Comparison of ENCODE assay signal across 18 cellular contexts in genomic region chr17:47427985-47428384, GRCh38.
DNase-seq lines count a peak whose midpoint lies in the region; ATAC-seq, FAIRE-seq and TF ChIP-seq lines count a peak whose summit lies in the region.
"Had no signal": no experiment of that assay in that cellular context is flagged by ENCODE, and none has a peak within 500 bp of the region (broad histone marks: within the 10 kb centered on the region; RNA-seq: fewer than 3 reads in every experiment).

No MANE protein-coding gene starts in this region.

- ATAC-seq in pancreas, result peak in 1 of 4 donors; percentile 30
- ATAC-seq in HG02588 (IDR thresholded peaks at IDR 0.05; ENCODE audit: unreplicated experiment), result no peak
- ATAC-seq in activated CD8-positive, alpha-beta T cell treated with anti-CD3 and anti-CD28 coated beads for 36 hours, result no peak
- ATAC-seq: CD8-positive, alpha-beta T cell had no signal

- H3K9me3 Mint-ChIP-seq in activated CD8-positive, alpha-beta T cell treated with anti-CD3 and anti-CD28 coated beads for 36 hours, result no peaks in the 10 kb centered on the region

- H3K4me1 ChIP-seq in endocrine pancreas (ENCODE audit: control insufficient read depth, insufficient read depth, low read length) (peaks cover 7% of the 10 kb centered on the region), pancreas (peaks cover 0 to 4% (median 4%) of the 10 kb centered on the region in 3 donors)
- H3K4me1 ChIP-seq: BE2C, HAP-1 had no signal

- no peak overlapping the region for H3K27ac ChIP-seq in pancreas

- intact Hi-C loops in pancreas (cut with DNase I), result no loop called here
- intact Hi-C loops in activated CD8-positive, alpha-beta T cell treated with anti-CD3 and anti-CD28 coated beads for 36 hours (cut with micrococcal nuclease), result no loop called here

- POLR2A ChIA-PET in activated CD8-positive, alpha-beta T cell treated with anti-CD3 and anti-CD28 coated beads for 36 hours (lab: Charles Lee), result interaction anchor here (0.6 to 0.7 kb wide), 2 partner anchors 358 to 486 kb away, joined by 3 to 6 read pairs; no protein-coding TSS in a partner anchor

- H3K4me3 ChIP-seq in endocrine pancreas (ENCODE audit: control insufficient read depth, insufficient read depth, low read length), result peak overlapping the region; percentile 36
- H3K4me3 ChIP-seq in pancreas, result no peak overlapping the region
- H3K4me3 ChIP-seq: HAP-1 had no signal

- H3K9ac ChIP-seq in endocrine pancreas (ENCODE audit: control insufficient read depth, insufficient read depth, low read length), result no peak overlapping the region

- H3K27me3 ChIP-seq in endocrine pancreas (ENCODE audit: control insufficient read depth, insufficient read depth, low read length), result no peaks in the 10 kb centered on the region
- no peaks in the 10 kb centered on the region for H3K27me3 ChIP-seq in pancreas

- whole genome bisulfite sequencing in pancreas, 2 donors, result 17% methylated on average over 2 of the region's 2 CpGs

- peak; percentile 76 for FAIRE-seq in pancreas (lab: Jason Lieb, UNC)
- FAIRE-seq: D721Med, GM19239 had no signal

- H3K27ac Mint-ChIP-seq in activated CD8-positive, alpha-beta T cell treated with anti-CD3 and anti-CD28 coated beads for 36 hours, result no peak overlapping the region
- H3K27ac Mint-ChIP-seq: CD14-positive monocyte; CD8-positive, alpha-beta T cell; IgD-negative memory B cell had no signal

- H3K4me3 Mint-ChIP-seq in activated CD8-positive, alpha-beta T cell treated with anti-CD3 and anti-CD28 coated beads for 36 hours, result no peak overlapping the region
- H3K4me3 Mint-ChIP-seq: CD14-positive monocyte; CD8-positive, alpha-beta T cell; IgD-negative memory B cell had no signal

- DNase-seq in Ammon's horn (ENCODE audit: low spot score), result peak; percentile 16
- DNase-seq in HuH-7.5 (ENCODE audit: low spot score), result peak; percentile 11
- no peak for DNase-seq in pancreas
- DNase-seq in C1 segment of cervical spinal cord (lab: John Stamatoyannopoulos, UW), result no peak
- no peak for DNase-seq in activated CD8-positive, alpha-beta T cell treated with anti-CD3 and anti-CD28 coated beads for 36 hours
- DNase-seq: BE2C; CD8-positive, alpha-beta T cell; COR-L47; DMS153; GF-D8; GOT3 had no signal

- TF ChIP-seq CTCF in pancreas (IDR thresholded peaks at IDR 0.05), result no peak
- no peak for TF ChIP-seq CTCF in activated CD8-positive, alpha-beta T cell treated with anti-CD3 and anti-CD28 coated beads for 36 hours (IDR thresholded peaks at IDR 0.05)

- H3K9me3 ChIP-seq in endocrine pancreas (ENCODE audit: control insufficient read depth, low read length) (no peaks in the 10 kb centered on the region), pancreas (no peaks in the 10 kb centered on the region)
- H3K9me3 ChIP-seq: BE2C, HAP-1 had no signal

- CTCF ChIA-PET in activated CD8-positive, alpha-beta T cell treated with anti-CD3 and anti-CD28 coated beads for 36 hours (lab: Charles Lee), result interaction anchor here (1.0 kb wide), 1 partner anchor 21 kb away, joined by 3 read pairs; no protein-coding TSS in a partner anchor

- H3K36me3 ChIP-seq in endocrine pancreas (ENCODE audit: control insufficient read depth, insufficient read depth, low read length) (no peaks in the 10 kb centered on the region), pancreas (no peaks in the 10 kb centered on the region)
- H3K36me3 ChIP-seq: BE2C, HAP-1 had no signal

- H3K36me3 Mint-ChIP-seq in activated CD8-positive, alpha-beta T cell treated with anti-CD3 and anti-CD28 coated beads for 36 hours (ENCODE audit: low read depth), result peaks cover 19% of the 10 kb centered on the region

- peaks cover 2% of the 10 kb centered on the region for H3K4me1 Mint-ChIP-seq in activated CD8-positive, alpha-beta T cell treated with anti-CD3 and anti-CD28 coated beads for 36 hours (ENCODE audit: low read depth)

- peaks cover 7% of the 10 kb centered on the region for H3K27me3 Mint-ChIP-seq in activated CD8-positive, alpha-beta T cell treated with anti-CD3 and anti-CD28 coated beads for 36 hours

Comparison
In these comparisons a context has a peak if more than half of its experiments do, and no peak if none do; other contexts are left out.
1. DNase-seq: peak in Ammon's horn (single experiment) and HuH-7.5 (single experiment); none in pancreas (0 of 6), C1 segment of cervical spinal cord (0 of 14) and activated CD8-positive, alpha-beta T cell treated with anti-CD3 and anti-CD28 coated beads for 36 hours (single experiment).